18 cellular contexts compared by ENCODE assay signal in genomic region chr18:77044866-77045664, GRCh38.
DNase-seq lines count a peak whose midpoint lies in the region; ATAC-seq, FAIRE-seq and TF ChIP-seq lines count a peak whose summit lies in the region.
"Had no signal": no experiment of that assay in that cellular context is flagged by ENCODE, and none has a peak within 500 bp of the region (broad histone marks: within the 10 kb centered on the region; RNA-seq: fewer than 3 reads in every experiment).

No MANE protein-coding gene starts in this region.

- no peaks in the 10 kb centered on the region for H3K27me3 ChIP-seq in GM12878 (replicated peaks in 1 of 2; ENCODE audit: control insufficient read depth in 2 of 2, insufficient read depth in 2 of 2, low read length in 1 of 2)
- H3K27me3 ChIP-seq: BLaER1 treated with 17β-estradiol and CSF1 and Interleukin-3, amounts not matched to agents 10 nM and 100 nM; esophagus muscularis mucosa had no signal

- H3K27ac ChIP-seq in GM12878 (ENCODE audit: control insufficient read depth, insufficient read depth), result no peak overlapping the region
- H3K27ac ChIP-seq: esophagus muscularis mucosa had no signal

- no peak overlapping the region for H3K9ac ChIP-seq in GM12878 (ENCODE audit: control insufficient read depth, insufficient read depth, low read length)
- H3K9ac ChIP-seq: BLaER1 treated with 17β-estradiol and CSF1 and Interleukin-3, amounts not matched to agents 10 nM and 100 nM had no signal

- FAIRE-seq in GM12878 (lab: Jason Lieb, UNC), result peak; percentile 84

- BruUV-seq in GM12878 (replicated peaks; lab: Mats Ljungman, UMichigan), result no TSS peak

- H2AFZ ChIP-seq in GM12878 (ENCODE audit: control insufficient read depth, low read depth, low read length), result no peak overlapping the region

- TF ChIP-seq CTCF in GM12878 (IDR thresholded peaks at IDR 0.05 in 2 of 3, conservative IDR thresholded peaks at IDR 0.05 in 1 of 3; ENCODE audit: control insufficient read depth in 2 of 3, extremely low read depth in 1 of 3, insufficient read depth in 1 of 3, low read depth in 3 of 3, low read length in 3 of 3), result no peak
- no peak for TF ChIP-seq CTCF in GM10248 (IDR thresholded peaks at IDR 0.05; ENCODE audit: control extremely low read depth, extremely low read depth, low read depth, missing control alignments)

- H4K20me1 ChIP-seq in GM12878 (ENCODE audit: control insufficient read depth, insufficient read depth), result no peaks in the 10 kb centered on the region

- SMC1A ChIA-PET in GM12878 (lab: Charles Lee; ENCODE audit: uncharacterized antibody, unreplicated experiment), result no interaction called here

- H3K36me3 ChIP-seq in GM12878 (ENCODE audit: control insufficient read depth in 2 of 2, insufficient read depth in 2 of 2, low read length in 1 of 2), result peaks cover 13 to 14% of the 10 kb centered on the region in 2 experiments

- H3K79me2 ChIP-seq in GM12878 (ENCODE audit: control insufficient read depth, insufficient read depth, low read length), result no peaks in the 10 kb centered on the region; the same call in 1 of the 2 replicates

- WGBS in GM12878 (ENCODE audit: insufficient coverage, insufficient replicate concordance, low lambda C conversion rate, missing lambda C conversion rate), result 32% methylated on average over 14 of the region's 14 CpGs

- CTCF ChIA-PET in GM12878 (lab: Yijun Ruan, JAX), result interaction anchor here (1.0 to 1.1 kb wide), 4 partner anchors 10 to 242 kb away, joined by 3 to 4 read pairs (median 3); no protein-coding TSS in a partner anchor
- CTCF ChIA-PET in GM10248 (lab: Yijun Ruan, JAX), result interaction anchor here (1.1 to 1.5 kb wide), 3 partner anchors 9 to 24 kb away, joined by 3 to 5 read pairs (median 4); no protein-coding TSS in a partner anchor

- RAD21 ChIA-PET in GM12878 (lab: Charles Lee; ENCODE audit: unreplicated experiment), result no interaction called here

- no peak for TF ChIP-seq RAD21 in GM12878 (IDR thresholded peaks at IDR 0.05; ENCODE audit: insufficient read depth, low read depth, low read length)

- no peak overlapping the region for H3K4me2 ChIP-seq in GM12878 (ENCODE audit: control insufficient read depth, insufficient read depth)
- H3K4me2 ChIP-seq: BLaER1 treated with 17β-estradiol and CSF1 and Interleukin-3, amounts not matched to agents 10 nM and 100 nM had no signal

- TF ChIP-seq EP300 in GM12878 (IDR thresholded peaks at IDR 0.05; ENCODE audit: borderline replicate concordance in 1 of 2, control insufficient read depth in 1 of 2, low read depth in 2 of 2, low read length in 2 of 2), result no peak

- intact Hi-C loops in GM12878 (cut with micrococcal nuclease; ENCODE audit: unreplicated experiment), result no loop called here

- POLR2A ChIA-PET in GM12878 (lab: Charles Lee) (no interaction called here), GM10248 (lab: Yijun Ruan, JAX) (no interaction called here)

- no peak overlapping the region for H3K4me3 ChIP-seq in GM12878
- H3K4me3 ChIP-seq: BLaER1 treated with 17β-estradiol and CSF1 and Interleukin-3, amounts not matched to agents 10 nM and 100 nM; esophagus muscularis mucosa had no signal

- ATAC-seq in GM18502 (IDR thresholded peaks at IDR 0.05; ENCODE audit: poor library complexity, unreplicated experiment) (peak; percentile 43), HG02678 (IDR thresholded peaks at IDR 0.05; ENCODE audit: unreplicated experiment) (peak; percentile 49), GM12878 (no peak), GM19395 (IDR thresholded peaks at IDR 0.05; ENCODE audit: unreplicated experiment) (no peak)

- peaks cover 4% of the 10 kb centered on the region for H3K9me3 ChIP-seq in GM12878 (replicated peaks; ENCODE audit: control insufficient read depth, insufficient read depth, low read length)
- H3K9me3 ChIP-seq: esophagus muscularis mucosa had no signal

- no peak for TF ChIP-seq POLR2A in GM12878 (IDR thresholded peaks at IDR 0.05; ENCODE audit: low read depth, low read length)

- no peak for DNase-seq in GM12878 (ENCODE audit: low read depth, low spot score)
- DNase-seq in pons (ENCODE audit: low spot score), result peak; percentile 53
- DNase-seq in NCI-H1105 (lab: John Stamatoyannopoulos, UW), result no peak
- no peak for DNase-seq in GM10248 (ENCODE audit: extremely low spot score)
- DNase-seq in NCI-H187 treated with DMSO at 0.1 percent for 48 hours (lab: John Stamatoyannopoulos, UW), result no peak
- DNase-seq: activated CD8-positive, alpha-beta memory T cell treated with anti-CD3 and anti-CD28 coated beads for 24 hours; activated effector memory CD4-positive, alpha-beta T cell treated with anti-CD3 and anti-CD28 coated beads, Interleukin-2, amount 50 U/mL, for 16 hours; aorta; islet precursor cell; KG1; stimulated activated CD4-positive, alpha-beta T cell treated with anti-CD3 and anti-CD28 coated beads, Interleukin-4, amount 100 ng/mL, for 1 hour; stimulated activated CD8-positive, alpha-beta memory T cell treated with anti-CD3 and anti-CD28 coated beads, Interleukin-4, amount 100 ng/mL, for 48 hours; trophoblast cell had no signal

- no peaks in the 10 kb centered on the region for H3K4me1 ChIP-seq in GM12878 (ENCODE audit: control insufficient read depth, insufficient read depth, low read length)

- in situ Hi-C loops in GM12878 (cut with MboI), result no loop called here

TF ChIP-seq in GM12878, 131 proteins besides CTCF, POLR2A, EP300 and RAD21:
- TF ChIP-seq E2F8 (IDR thresholded peaks at IDR 0.05; ENCODE audit: low read depth, partially characterized antibody) (no peak), ELK1 (IDR thresholded peaks at IDR 0.05; ENCODE audit: low read depth, low read length) (no peak)
- TF ChIP-seq, protein P1, sequence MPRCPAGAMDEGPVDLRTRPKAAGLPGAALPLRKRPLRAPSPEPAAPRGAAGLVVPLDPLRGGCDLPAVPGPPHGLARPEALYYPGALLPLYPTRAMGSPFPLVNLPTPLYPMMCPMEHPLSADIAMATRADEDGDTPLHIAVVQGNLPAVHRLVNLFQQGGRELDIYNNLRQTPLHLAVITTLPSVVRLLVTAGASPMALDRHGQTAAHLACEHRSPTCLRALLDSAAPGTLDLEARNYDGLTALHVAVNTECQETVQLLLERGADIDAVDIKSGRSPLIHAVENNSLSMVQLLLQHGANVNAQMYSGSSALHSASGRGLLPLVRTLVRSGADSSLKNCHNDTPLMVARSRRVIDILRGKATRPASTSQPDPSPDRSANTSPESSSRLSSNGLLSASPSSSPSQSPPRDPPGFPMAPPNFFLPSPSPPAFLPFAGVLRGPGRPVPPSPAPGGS (IDR thresholded peaks at IDR 0.05; ENCODE audit: borderline replicate concordance, insufficient read depth, low read depth, low read length, poor library complexity, severe bottlenecking), result peak; percentile 61

Comparison
In these comparisons a context has a peak if more than half of its experiments do, and no peak if none do; other contexts are left out.
1. ATAC-seq: peak in GM18502 (single experiment) and HG02678 (single experiment); none in GM12878 (single experiment) and GM19395 (single experiment).